Comparison of ENCODE assay signal across 27 cellular contexts in genomic region chr5:20649966-20650365, GRCh38.
"Had no signal": no experiment of that assay in that cellular context is flagged by ENCODE, and none has a peak within 500 bp of the region (broad histone marks: within the 10 kb centered on the region; RNA-seq: fewer than 3 reads in every experiment).

No MANE protein-coding gene starts in this region.

- H3K9me3 ChIP-seq: pancreas, prostate gland, vagina had no signal

- DNase-seq: hippocampal formation; kidney; left colon; left lung; lower lobe of right lung; mesendoderm; naive B cell; natural killer cell; pancreas; posterior cingulate gyrus; retina; right cardiac atrium; small intestine; spleen; stimulated activated CD4-positive, alpha-beta T cell treated with anti-CD3 and anti-CD28 coated beads, Interleukin-2, amount 100 ng/mL, for 48 hours; stimulated activated CD4-positive, alpha-beta T cell treated with anti-CD3 and anti-CD28 coated beads, Interleukin-4, amount 100 ng/mL, for 4 hours; stimulated activated CD8-positive, alpha-beta memory T cell treated with anti-CD3 and anti-CD28 coated beads, Interleukin-4, amount 100 ng/mL, for 48 hours; stimulated activated naive CD4-positive, alpha-beta T cell treated with Interleukin-2 at 50 U/mL for 16 hours; stimulated activated naive CD8-positive, alpha-beta T cell treated with anti-CD3 and anti-CD28 coated beads, Interleukin-15, amount 100 ng/mL, for 72 hours; substantia nigra; upper lobe of left lung had no signal

- H3K4me1 Mint-ChIP-seq: naive B cell; natural killer cell; stimulated activated memory B cell treated with anti-CD40 and anti-IgM and Interleukin-4, amounts not matched to agents 10 μg/mL and 1 μg/mL and 100 μg/mL, for 72 hours; stimulated activated naive CD8-positive, alpha-beta T cell treated with anti-CD3 and anti-CD28 coated beads, Interleukin-15, amount 100 ng/mL, for 72 hours had no signal

- H3K36me3 ChIP-seq: left lung, lower lobe of right lung, pancreas, prostate gland, spleen, tibial nerve, upper lobe of left lung, vagina had no signal

- H3K4me1 ChIP-seq: left lung, lower lobe of right lung, pancreas, prostate gland, spleen, tibial nerve, upper lobe of left lung, vagina had no signal

- H3K27ac Mint-ChIP-seq: mesothelial cell of epicardium; naive B cell; natural killer cell; stimulated activated memory B cell treated with anti-CD40 and anti-IgM and Interleukin-4, amounts not matched to agents 10 μg/mL and 1 μg/mL and 100 μg/mL, for 72 hours; stimulated activated naive CD8-positive, alpha-beta T cell treated with anti-CD3 and anti-CD28 coated beads, Interleukin-15, amount 100 ng/mL, for 72 hours had no signal

- H3K4me3 ChIP-seq: left lung, lower lobe of right lung, pancreas, prostate gland, spleen, tibial nerve, upper lobe of left lung, vagina had no signal

- H3K27ac ChIP-seq: left lung, lower lobe of right lung, pancreas, prostate gland, spleen, tibial nerve, upper lobe of left lung, vagina had no signal

- H3K27me3 Mint-ChIP-seq: naive B cell; stimulated activated memory B cell treated with anti-CD40 and anti-IgM and Interleukin-4, amounts not matched to agents 10 μg/mL and 1 μg/mL and 100 μg/mL, for 72 hours; stimulated activated naive CD8-positive, alpha-beta T cell treated with anti-CD3 and anti-CD28 coated beads, Interleukin-15, amount 100 ng/mL, for 72 hours had no signal

- ATAC-seq: left colon; left lung; lower lobe of right lung; natural killer cell; pancreas; right cardiac atrium; sciatic nerve; stimulated activated memory B cell treated with anti-CD40 and anti-IgM and Interleukin-4, amounts not matched to agents 10 μg/mL and 1 μg/mL and 100 μg/mL, for 72 hours; stimulated activated naive CD8-positive, alpha-beta T cell treated with anti-CD3 and anti-CD28 coated beads, Interleukin-15, amount 100 ng/mL, for 72 hours had no signal

- H3K27me3 ChIP-seq: left lung, pancreas, spleen, tibial nerve, upper lobe of left lung, vagina had no signal

- H3K36me3 Mint-ChIP-seq: mesothelial cell of epicardium; naive B cell; stimulated activated memory B cell treated with anti-CD40 and anti-IgM and Interleukin-4, amounts not matched to agents 10 μg/mL and 1 μg/mL and 100 μg/mL, for 72 hours had no signal

- H3K4me3 Mint-ChIP-seq: mesothelial cell of epicardium; naive B cell; natural killer cell; stimulated activated memory B cell treated with anti-CD40 and anti-IgM and Interleukin-4, amounts not matched to agents 10 μg/mL and 1 μg/mL and 100 μg/mL, for 72 hours; stimulated activated naive CD8-positive, alpha-beta T cell treated with anti-CD3 and anti-CD28 coated beads, Interleukin-15, amount 100 ng/mL, for 72 hours had no signal
